Comparison of ENCODE assay signal across 8 cellular contexts in genomic region chr19:11375143-11375948, GRCh38. TPM values are rescaled to one million over a fixed set of nuclear protein-coding genes. Genes with fewer than 3 reads are reported as not detected.
DNase-seq lines count a peak whose midpoint lies in the region; ATAC-seq and TF ChIP-seq lines count a peak whose summit lies in the region.

No MANE protein-coding gene starts in this region.

- DNase-seq in ACHN (peak; percentile 47), H7 (peak; percentile 75), glomerular visceral epithelial cell (ENCODE audit: extremely low spot score) (peak; percentile 52), sigmoid colon (peak; percentile 84), omental fat pad (ENCODE audit: low spot score) (no peak)
- DNase-seq in activated T-helper 2 cell treated with anti-CD3 and anti-CD28 coated beads, Interferon-gamma antibody, Interleukin-2, Interleukin-4, amounts not matched to agents 10 μg/mL and 5 μg/mL and 100 μg/mL, durations not matched to agents 14 hours and 24 hours and 36 hours (ENCODE audit: low spot score) = peak; percentile 80

- peak overlapping the region; percentile 87 to 95 (median 93) for H3K27ac ChIP-seq in sigmoid colon

- H3K27me3 ChIP-seq in H7 (ENCODE audit: control insufficient read depth, insufficient read depth, low read length) (no peaks in the 10 kb centered on the region), sigmoid colon (no peaks in the 10 kb centered on the region)

- H3K4me3 ChIP-seq in H7 (ENCODE audit: insufficient read depth, low read depth, low read length) (peak overlapping the region; percentile 52), sigmoid colon (peak overlapping the region; percentile 37 to 66 (median 59))

- TF ChIP-seq EP300 in sigmoid colon (IDR thresholded peaks at IDR 0.05) = no peak

- intact Hi-C loops in activated T-helper 2 cell treated with anti-CD3 and anti-CD28 coated beads, Interferon-gamma antibody, Interleukin-2, Interleukin-4, amounts not matched to agents 10 μg/mL and 5 μg/mL and 100 μg/mL, durations not matched to agents 14 hours and 24 hours and 36 hours (cut with micrococcal nuclease) = loop anchor here (2.0 to 10.0 kb wide), 2 partner anchors 29 to 81 kb away; partner anchors contain the start of genes CCDC159, TMEM205 and TSPAN16
- intact Hi-C loops in sigmoid colon (cut with DNase I) = loop anchor here (2.0 to 10.0 kb wide), 3 partner anchors 31 to 241 kb away; partner anchors contain the start of gene ZNF627

- no peaks in the 10 kb centered on the region for H3K9me3 Mint-ChIP-seq in activated T-helper 2 cell treated with anti-CD3 and anti-CD28 coated beads, Interferon-gamma antibody, Interleukin-2, Interleukin-4, amounts not matched to agents 10 μg/mL and 5 μg/mL and 100 μg/mL, durations not matched to agents 14 hours and 24 hours and 36 hours

- H3K36me3 Mint-ChIP-seq in activated T-helper 2 cell treated with anti-CD3 and anti-CD28 coated beads, Interferon-gamma antibody, Interleukin-2, Interleukin-4, amounts not matched to agents 10 μg/mL and 5 μg/mL and 100 μg/mL, durations not matched to agents 14 hours and 24 hours and 36 hours (ENCODE audit: low read depth) = peaks cover 27% of the 10 kb centered on the region

- H3K27ac Mint-ChIP-seq in activated T-helper 2 cell treated with anti-CD3 and anti-CD28 coated beads, Interferon-gamma antibody, Interleukin-2, Interleukin-4, amounts not matched to agents 10 μg/mL and 5 μg/mL and 100 μg/mL, durations not matched to agents 14 hours and 24 hours and 36 hours = no peak overlapping the region

- H3K27me3 Mint-ChIP-seq in activated T-helper 2 cell treated with anti-CD3 and anti-CD28 coated beads, Interferon-gamma antibody, Interleukin-2, Interleukin-4, amounts not matched to agents 10 μg/mL and 5 μg/mL and 100 μg/mL, durations not matched to agents 14 hours and 24 hours and 36 hours (ENCODE audit: low read depth) = no peaks in the 10 kb centered on the region

- H3K9me3 ChIP-seq in sigmoid colon = no peaks in the 10 kb centered on the region

- TF ChIP-seq CTCF in sigmoid colon (IDR thresholded peaks at IDR 0.05) = no peak
- TF ChIP-seq CTCF in omental fat pad (IDR thresholded peaks at IDR 0.05) = no peak

- whole genome bisulfite sequencing in sigmoid colon, 2 donors = 7 to 8% methylated on average over 27 of the region's 27 CpGs

- peaks cover 2 to 51% (median 49%) of the 10 kb centered on the region in 4 donors for H3K4me1 ChIP-seq in sigmoid colon

- H3K36me3 ChIP-seq in H7 (replicated peaks; ENCODE audit: control insufficient read depth, insufficient read depth, low read length) (peaks cover 2% of the 10 kb centered on the region), sigmoid colon (peaks cover 0 to 4% (median 0%) of the 10 kb centered on the region in 4 donors)

- peaks cover 33% of the 10 kb centered on the region for H3K4me1 Mint-ChIP-seq in activated T-helper 2 cell treated with anti-CD3 and anti-CD28 coated beads, Interferon-gamma antibody, Interleukin-2, Interleukin-4, amounts not matched to agents 10 μg/mL and 5 μg/mL and 100 μg/mL, durations not matched to agents 14 hours and 24 hours and 36 hours (ENCODE audit: low read depth)

- no peak overlapping the region for H3K4me3 Mint-ChIP-seq in activated T-helper 2 cell treated with anti-CD3 and anti-CD28 coated beads, Interferon-gamma antibody, Interleukin-2, Interleukin-4, amounts not matched to agents 10 μg/mL and 5 μg/mL and 100 μg/mL, durations not matched to agents 14 hours and 24 hours and 36 hours (ENCODE audit: low read depth)

- TF ChIP-seq POLR2A in sigmoid colon (IDR thresholded peaks at IDR 0.05) = peak; percentile 46 to 81

- in situ Hi-C loops in ACHN (cut with HindIII; ENCODE audit: low pct_ligation_motif_present, low pct_unique_long_range_greater_than_20kb, low sequenced_read_pairs) = no loop called here

- no peak for ATAC-seq in omental fat pad (ENCODE audit: low FRiP score)
- ATAC-seq in HG03442 (IDR thresholded peaks at IDR 0.05; ENCODE audit: unreplicated experiment) = no peak

TF ChIP-seq in PFSK-1, 5 proteins besides CTCF, POLR2A, EP300 and RAD21:
- TF ChIP-seq SIN3A (IDR thresholded peaks at IDR 0.05; ENCODE audit: borderline replicate concordance, insufficient read depth, low read length) (no peak), REST (IDR thresholded peaks at IDR 0.05; ENCODE audit: insufficient read depth in 1 of 2, low read depth in 2 of 2, low read length in 2 of 2) (0 out of 4 replicates have a peak, but pooled peaks of 1 of the 2 experiments have one; percentile 42), TAF1 (IDR thresholded peaks at IDR 0.05; ENCODE audit: borderline replicate concordance, insufficient read depth, low read length) (peak; percentile 80; the same call in 1 of the 2 replicates), POLR2AphosphoS5 (IDR thresholded peaks at IDR 0.05; ENCODE audit: low read depth, low read length) (peak; percentile 94), FOXP2 (optimal IDR thresholded peaks at IDR 0.05; ENCODE audit: borderline replicate concordance, extremely low read depth, extremely low read length, insufficient read depth) (no peak)

RNA-seq across cellular contexts. Expression of gene SWSAP1, which starts 0.9 kb away (rescaled TPM):
- total RNA-seq in H7 (2014; rRNA removed; shearing (Covaris generic)) = 3.0 and 3.3 TPM in 2 replicates
- polyA plus RNA-seq in PFSK-1 (2012; ENCODE audit: insufficient read length, low read depth) = 3.4 TPM
- 2.6 and 2.8 TPM in 2 replicates for total RNA-seq in activated T-helper 2 cell treated with anti-CD3 and anti-CD28 coated beads, Interferon-gamma antibody, Interleukin-2, Interleukin-4, amounts not matched to agents 10 μg/mL and 5 μg/mL and 100 μg/mL, durations not matched to agents 14 hours and 24 hours and 36 hours
- total RNA-seq in sigmoid colon (1 to 10 TPM in 2 of 4 donors, under 1 TPM in 2; 0.71 to 1.8 (median 0.96) TPM), omental fat pad (1 to 10 TPM in 3 of 4 donors, under 1 TPM in 1; 0.48 to 3.8 (median 1.6) TPM)
- 1 to 10 TPM; 3.0 to 4.3 (median 3.9) TPM for polyA plus RNA-seq in sigmoid colon

RNA-seq across cellular contexts. Expression of gene EPOR, which starts 8.8 kb away (rescaled TPM):
- 14.9 and 15.8 TPM in 2 replicates for total RNA-seq in H7 (2014; rRNA removed; shearing (Covaris generic))
- polyA plus RNA-seq in PFSK-1 (2012; ENCODE audit: insufficient read length, low read depth) = 16.6 TPM
- 10.3 TPM in 2 replicates for total RNA-seq in activated T-helper 2 cell treated with anti-CD3 and anti-CD28 coated beads, Interferon-gamma antibody, Interleukin-2, Interleukin-4, amounts not matched to agents 10 μg/mL and 5 μg/mL and 100 μg/mL, durations not matched to agents 14 hours and 24 hours and 36 hours
- 1 to 10 TPM in 3 of 4 donors, under 1 TPM in 1; 0.83 to 4.9 (median 2.4) TPM for total RNA-seq in sigmoid colon
- polyA plus RNA-seq in sigmoid colon = 1 to 10 TPM in 1 of 3 donors, under 1 TPM in 1, not detected in 1; 0.46 to 3.3 TPM
- 10 to 100 TPM in 1 of 4 donors, 1 to 10 TPM in 3; 3.8 to 13.7 (median 6.3) TPM for total RNA-seq in omental fat pad

RNA-seq across cellular contexts. Expression of gene PLPPR2, which starts 20.1 kb away (rescaled TPM):
- 5.7 and 7.0 TPM in 2 replicates for total RNA-seq in H7 (2014; rRNA removed; shearing (Covaris generic))
- 38.9 TPM for polyA plus RNA-seq in PFSK-1 (2012; ENCODE audit: insufficient read length, low read depth)
- total RNA-seq in activated T-helper 2 cell treated with anti-CD3 and anti-CD28 coated beads, Interferon-gamma antibody, Interleukin-2, Interleukin-4, amounts not matched to agents 10 μg/mL and 5 μg/mL and 100 μg/mL, durations not matched to agents 14 hours and 24 hours and 36 hours = 2.6 and 3.4 TPM in 2 replicates
- total RNA-seq in sigmoid colon (10 to 100 TPM; 13.9 to 43.8 (median 20.5) TPM), omental fat pad (10 to 100 TPM in 3 of 4 donors, 1 to 10 TPM in 1; 10.0 to 30.6 (median 13.9) TPM)
- 1 to 10 TPM; 1.4 to 8.2 (median 4.8) TPM for polyA plus RNA-seq in sigmoid colon

RNA-seq across cellular contexts. Expression of gene CCDC159, which starts 29.0 kb away (rescaled TPM):
- total RNA-seq in H7 (2014; rRNA removed; shearing (Covaris generic)) = 2.7 and 5.5 TPM in 2 replicates
- polyA plus RNA-seq in PFSK-1 (2012; ENCODE audit: insufficient read length, low read depth) = not detected
- 14.6 and 16.3 TPM in 2 replicates for total RNA-seq in activated T-helper 2 cell treated with anti-CD3 and anti-CD28 coated beads, Interferon-gamma antibody, Interleukin-2, Interleukin-4, amounts not matched to agents 10 μg/mL and 5 μg/mL and 100 μg/mL, durations not matched to agents 14 hours and 24 hours and 36 hours
- total RNA-seq in sigmoid colon = 10 to 100 TPM; 11.7 to 42.4 (median 20.2) TPM
- 10 to 100 TPM; 11.6 to 29.6 (median 16.2) TPM for polyA plus RNA-seq in sigmoid colon
- total RNA-seq in omental fat pad = 10 to 100 TPM; 12.0 to 22.4 (median 16.6) TPM

RNA-seq across cellular contexts. Expression of gene TMEM205, which starts 29.3 kb away (rescaled TPM):
- total RNA-seq in H7 (2014; rRNA removed; shearing (Covaris generic)) = 102 and 128 TPM in 2 replicates
- 3.3 TPM for polyA plus RNA-seq in PFSK-1 (2012; ENCODE audit: insufficient read length, low read depth)
- 34.0 and 34.9 TPM in 2 replicates for total RNA-seq in activated T-helper 2 cell treated with anti-CD3 and anti-CD28 coated beads, Interferon-gamma antibody, Interleukin-2, Interleukin-4, amounts not matched to agents 10 μg/mL and 5 μg/mL and 100 μg/mL, durations not matched to agents 14 hours and 24 hours and 36 hours
- total RNA-seq in sigmoid colon (100 to 1,000 TPM; 131 to 291 (median 194) TPM), omental fat pad (100 to 1,000 TPM; 144 to 252 (median 185) TPM)
- 10 to 100 TPM; 11.1 to 74.9 (median 25.2) TPM for polyA plus RNA-seq in sigmoid colon
